Comparison of ENCODE assay signal across 12 cellular contexts in genomic region chr14:88256997-88257755, GRCh38.
"Had no signal": no experiment of that assay in that cellular context is flagged by ENCODE, and none has a peak within 500 bp of the region (broad histone marks: within the 10 kb centered on the region; RNA-seq: fewer than 3 reads in every experiment).

No MANE protein-coding gene starts in this region.

- H3K4me3 ChIP-seq: cardiac muscle cell, sigmoid colon, upper lobe of right lung had no signal

- DNase-seq: activated CD4-positive, alpha-beta T cell treated with anti-CD3 and anti-CD28 coated beads, Interleukin-2, amount 50 U/mL, for 48 hours; activated naive CD4-positive, alpha-beta T cell treated with Interleukin-2 at 50 U/mL for 16 hours; activated naive CD8-positive, alpha-beta T cell treated with anti-CD3 and anti-CD28 coated beads, Interleukin-2, amount 50 U/mL, for 24 hours; aorta; endodermal cell; hippocampal formation; midbrain; sigmoid colon; stimulated activated CD4-positive, alpha-beta T cell treated with anti-CD3 and anti-CD28 coated beads, Interleukin-1b, Interleukin-23, amount 100 ng/mL, for 48 hours; stimulated activated naive CD8-positive, alpha-beta T cell treated with anti-CD3 and anti-CD28 coated beads, Interleukin-15, amount 100 ng/mL, for 72 hours; upper lobe of right lung had no signal
